Comparison of ENCODE assay signal across 1 cellular context in genomic region chr19:55537741-55538111, GRCh38.
TF ChIP-seq lines count a peak whose summit lies in the region.

No MANE protein-coding gene starts in this region.

TF ChIP-seq in IMR-90, 13 proteins besides CTCF, POLR2A, EP300 and RAD21 (continued from another document):
- no peak for TF ChIP-seq MAFK (IDR thresholded peaks at IDR 0.05; ENCODE audit: low read depth, low read length)
- TF ChIP-seq CEBPB (IDR thresholded peaks at IDR 0.05; ENCODE audit: low read depth, low read length) = no peak
- no peak for TF ChIP-seq CHD1 (IDR thresholded peaks at IDR 0.05; ENCODE audit: low read depth, low read length)
- TF ChIP-seq NFE2L2 (IDR thresholded peaks at IDR 0.05; ENCODE audit: low read depth, low read length) = no peak
- TF ChIP-seq BHLHE40 (IDR thresholded peaks at IDR 0.05; ENCODE audit: low read depth, low read length) = no peak
- no peak for TF ChIP-seq MXI1 (IDR thresholded peaks at IDR 0.05; ENCODE audit: borderline replicate concordance, low read depth, low read length)
- no peak for TF ChIP-seq SMC3 (IDR thresholded peaks at IDR 0.05; ENCODE audit: low read depth, low read length)
- no peak for TF ChIP-seq RCOR1 (IDR thresholded peaks at IDR 0.05; ENCODE audit: insufficient replicate concordance, low read length)
- no peak for TF ChIP-seq MAZ (IDR thresholded peaks at IDR 0.05; ENCODE audit: borderline replicate concordance, low read depth, low read length)
